ENCODE assay signal across 1 cellular context in genomic region chr6:49506569-49507111, GRCh38.
TF ChIP-seq lines count a peak whose summit lies in the region.

No MANE protein-coding gene starts in this region.

TF ChIP-seq in HepG2, 621 proteins besides CTCF, POLR2A, EP300 and RAD21 (continued from another document and continues in another):
- no peak for TF ChIP-seq ZNF383 (CRISPR knock-in tag; IDR thresholded peaks at IDR 0.05; ENCODE audit: borderline replicate concordance)
- no peak for TF ChIP-seq ZBTB42 (CRISPR knock-in tag; IDR thresholded peaks at IDR 0.05)
- no peak for TF ChIP-seq ZNF354B (CRISPR knock-in tag; IDR thresholded peaks at IDR 0.05)
- no peak for TF ChIP-seq ZNF275 (CRISPR knock-in tag; IDR thresholded peaks at IDR 0.05; ENCODE audit: borderline replicate concordance)
- peak; percentile 64; the same call in 1 of the 2 replicates for TF ChIP-seq ZNF605 (CRISPR knock-in tag; IDR thresholded peaks at IDR 0.05)
- TF ChIP-seq ZNF382 (CRISPR knock-in tag; IDR thresholded peaks at IDR 0.05; ENCODE audit: borderline replicate concordance), result no peak
- TF ChIP-seq ZGPAT (CRISPR knock-in tag; IDR thresholded peaks at IDR 0.05), result peak; percentile 74
- no peak for TF ChIP-seq ZNF740 (CRISPR knock-in tag; IDR thresholded peaks at IDR 0.05)
- no peak for TF ChIP-seq IRF9 (CRISPR knock-in tag; IDR thresholded peaks at IDR 0.05; ENCODE audit: borderline replicate concordance)
- TF ChIP-seq ZNF773 (CRISPR knock-in tag; IDR thresholded peaks at IDR 0.05; ENCODE audit: borderline replicate concordance), result no peak
- no peak for TF ChIP-seq MYNN (CRISPR knock-in tag; IDR thresholded peaks at IDR 0.05; ENCODE audit: low read depth)
- no peak for TF ChIP-seq CC2D1A (CRISPR knock-in tag; IDR thresholded peaks at IDR 0.05)
- TF ChIP-seq MAFF (IDR thresholded peaks at IDR 0.05; ENCODE audit: low read depth, low read length), result no peak
- no peak for TF ChIP-seq DR1 (CRISPR knock-in tag; IDR thresholded peaks at IDR 0.05)
- TF ChIP-seq NONO (IDR thresholded peaks at IDR 0.05), result no peak
- TF ChIP-seq NONO (CRISPR knock-in tag; conservative IDR thresholded peaks at IDR 0.05), result 0 out of 2 replicates have a peak, but pooled peaks have one; percentile 20
- no peak for TF ChIP-seq ZNF496 (CRISPR knock-in tag; IDR thresholded peaks at IDR 0.05; ENCODE audit: insufficient replicate concordance)
- TF ChIP-seq BRCA1 (CRISPR knock-in tag; IDR thresholded peaks at IDR 0.05), result no peak
- TF ChIP-seq SOX6 (IDR thresholded peaks at IDR 0.05), result no peak
- TF ChIP-seq SOX6 (CRISPR knock-in tag; IDR thresholded peaks at IDR 0.05), result peak; percentile 84
- 0 out of 2 replicates have a peak, but pooled peaks have one; percentile 28 for TF ChIP-seq ZMYM3 (CRISPR knock-in tag; IDR thresholded peaks at IDR 0.05)
- TF ChIP-seq ZNF468 (CRISPR knock-in tag; IDR thresholded peaks at IDR 0.05), result no peak
- TF ChIP-seq ZKSCAN8 (CRISPR knock-in tag; IDR thresholded peaks at IDR 0.05; ENCODE audit: borderline replicate concordance), result no peak
- TF ChIP-seq ATRX (CRISPR knock-in tag; IDR thresholded peaks at IDR 0.05; ENCODE audit: borderline replicate concordance), result no peak
- no peak for TF ChIP-seq CHCHD3 (CRISPR knock-in tag; IDR thresholded peaks at IDR 0.05)
- no peak for TF ChIP-seq MAFG (CRISPR knock-in tag; IDR thresholded peaks at IDR 0.05)
- TF ChIP-seq ISL2 (CRISPR knock-in tag; IDR thresholded peaks at IDR 0.05), result 0 out of 2 replicates have a peak, but pooled peaks have one; percentile 63
- TF ChIP-seq MBNL3 (CRISPR knock-in tag; conservative IDR thresholded peaks at IDR 0.05), result no peak
- TF ChIP-seq TFE3 (CRISPR knock-in tag; IDR thresholded peaks at IDR 0.05), result 0 out of 2 replicates have a peak, but pooled peaks have one; percentile 10
- TF ChIP-seq ZBTB8A (CRISPR knock-in tag; IDR thresholded peaks at IDR 0.05; ENCODE audit: borderline replicate concordance, low read depth), result no peak
- no peak for TF ChIP-seq CENPT (CRISPR knock-in tag; IDR thresholded peaks at IDR 0.05; ENCODE audit: low read depth)
- no peak for TF ChIP-seq ZNF550 (CRISPR knock-in tag; IDR thresholded peaks at IDR 0.05; ENCODE audit: borderline replicate concordance)
- no peak for TF ChIP-seq RBAK (CRISPR knock-in tag; IDR thresholded peaks at IDR 0.05)
- TF ChIP-seq ZBTB1 (CRISPR knock-in tag; IDR thresholded peaks at IDR 0.05; ENCODE audit: borderline replicate concordance), result no peak
- TF ChIP-seq ZNF407 (CRISPR knock-in tag; IDR thresholded peaks at IDR 0.05; ENCODE audit: not compliant biosample characterization), result no peak
- peak; percentile 64; the same call in 1 of the 2 replicates for TF ChIP-seq KDM6A (CRISPR knock-in tag; IDR thresholded peaks at IDR 0.05; ENCODE audit: low read depth)
- no peak for TF ChIP-seq ZNF709 (CRISPR knock-in tag; IDR thresholded peaks at IDR 0.05)
- 0 out of 2 replicates have a peak, but pooled peaks have one; percentile 45 for TF ChIP-seq NCOA1 (CRISPR knock-in tag; IDR thresholded peaks at IDR 0.05)
- TF ChIP-seq POGZ (CRISPR knock-in tag; IDR thresholded peaks at IDR 0.05), result peak; percentile 64
- TF ChIP-seq THRA (CRISPR knock-in tag; IDR thresholded peaks at IDR 0.05; ENCODE audit: borderline replicate concordance), result no peak
- TF ChIP-seq ZNF101 (CRISPR knock-in tag; IDR thresholded peaks at IDR 0.05; ENCODE audit: borderline replicate concordance, low read depth), result no peak
- no peak for TF ChIP-seq TP53 (CRISPR knock-in tag; conservative IDR thresholded peaks at IDR 0.05)
- peak; percentile 78 for TF ChIP-seq MIXL1 (CRISPR knock-in tag; IDR thresholded peaks at IDR 0.05)
- TF ChIP-seq DRAP1 (CRISPR knock-in tag; IDR thresholded peaks at IDR 0.05), result no peak
- no peak for TF ChIP-seq CREB1 (IDR thresholded peaks at IDR 0.05)
- TF ChIP-seq CREB1 (CRISPR knock-in tag; IDR thresholded peaks at IDR 0.05), result peak; percentile 63; the same call in 1 of the 2 replicates
- no peak for TF ChIP-seq ZMAT3 (CRISPR knock-in tag; conservative IDR thresholded peaks at IDR 0.05)
- TF ChIP-seq ZNF776 (CRISPR knock-in tag; IDR thresholded peaks at IDR 0.05), result no peak
- TF ChIP-seq SMAD3 (CRISPR knock-in tag; IDR thresholded peaks at IDR 0.05), result no peak
- no peak for TF ChIP-seq BATF2 (CRISPR knock-in tag; IDR thresholded peaks at IDR 0.05)
- TF ChIP-seq ESRRA (CRISPR knock-in tag; IDR thresholded peaks at IDR 0.05; ENCODE audit: low read depth), result no peak
- no peak; the same call in 1 of the 2 replicates for TF ChIP-seq RFX1 (IDR thresholded peaks at IDR 0.05)
- TF ChIP-seq PRPF4 (IDR thresholded peaks at IDR 0.05; ENCODE audit: low read depth, low read length, poor library complexity, severe bottlenecking), result no peak
- TF ChIP-seq MXI1 (IDR thresholded peaks at IDR 0.05; ENCODE audit: borderline replicate concordance, low read depth, low read length), result no peak
- TF ChIP-seq RFXANK (CRISPR knock-in tag; IDR thresholded peaks at IDR 0.05), result no peak
- no peak for TF ChIP-seq ZNF766 (CRISPR knock-in tag; IDR thresholded peaks at IDR 0.05; ENCODE audit: borderline replicate concordance)
- no peak for TF ChIP-seq TAF1 (CRISPR knock-in tag; IDR thresholded peaks at IDR 0.05)
- TF ChIP-seq TEAD3 (CRISPR knock-in tag; optimal IDR thresholded peaks at IDR 0.05; ENCODE audit: borderline replicate concordance), result no peak
